8 cellular contexts compared by ENCODE assay signal in the genomic region with DNA sequence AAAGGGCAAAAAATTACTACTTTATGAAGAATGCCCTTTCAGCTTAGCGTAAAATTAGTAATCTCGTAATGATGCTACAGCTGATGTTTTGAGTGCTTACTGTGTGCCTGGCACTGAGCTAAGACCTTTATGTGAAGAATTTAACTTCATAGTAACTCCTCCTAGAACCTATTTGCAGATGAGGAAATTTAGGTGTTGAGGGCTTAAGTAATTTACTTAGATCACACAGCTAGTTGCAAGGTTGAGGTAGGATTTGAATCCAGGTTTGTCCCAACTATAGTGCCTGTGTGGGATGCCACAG. TPM values are rescaled to one million over a fixed set of nuclear protein-coding genes. Genes with fewer than 3 reads are reported as not detected.
A peak's percentile ranks its signal among the peaks of the same experiment; 100 is the strongest.
DNase-seq lines count a peak whose midpoint lies in the region; ATAC-seq, FAIRE-seq and TF ChIP-seq lines count a peak whose summit lies in the region.

No MANE protein-coding gene starts in this region.

- peak overlapping the region; percentile 89 for H3K9ac ChIP-seq in HepG2 (ENCODE audit: insufficient read depth, low read depth, low read length)

- H3K4me3 Mint-ChIP-seq in activated T-cell treated with anti-CD3 and anti-CD28 coated beads, Interleukin-2, amount 50 U/mL, for 72 hours: peak overlapping the region; percentile 79 to 82
- H3K4me3 Mint-ChIP-seq in activated naive CD8-positive, alpha-beta T cell treated with anti-CD3 and anti-CD28 coated beads, Interleukin-2, amount 50 U/mL, for 24 hours: peak overlapping the region; percentile 84

- in situ Hi-C loops in HepG2 (cut with HindIII; ENCODE audit: extremely low pct_ligation_motif_present, low pct_unique_long_range_greater_than_20kb): no loop called here

- FAIRE-seq in HepG2 (lab: Jason Lieb, UNC) (no peak), GM12891 (lab: Jason Lieb, UNC) (no peak)

- peaks cover 8% of the 10 kb centered on the region for H3K27me3 Mint-ChIP-seq in activated T-cell treated with anti-CD3 and anti-CD28 coated beads, Interleukin-2, amount 50 U/mL, for 72 hours (ENCODE audit: low read depth)
- H3K27me3 Mint-ChIP-seq in activated naive CD8-positive, alpha-beta T cell treated with anti-CD3 and anti-CD28 coated beads, Interleukin-2, amount 50 U/mL, for 24 hours: peaks cover 2% of the 10 kb centered on the region

- intact Hi-C loops in HepG2 (cut with micrococcal nuclease; ENCODE audit: unreplicated experiment): loop anchor here (2.0 kb wide), 1 partner anchor 77 kb away; a partner anchor contains a TSS

- H3K9me3 Mint-ChIP-seq in activated T-cell treated with anti-CD3 and anti-CD28 coated beads, Interleukin-2, amount 50 U/mL, for 72 hours: peaks cover 3 to 7% of the 10 kb centered on the region in 2 donors
- H3K9me3 Mint-ChIP-seq in activated naive CD8-positive, alpha-beta T cell treated with anti-CD3 and anti-CD28 coated beads, Interleukin-2, amount 50 U/mL, for 24 hours: peaks cover 5% of the 10 kb centered on the region

- H3K4me2 ChIP-seq in HepG2 (ENCODE audit: low read depth, low read length): peak overlapping the region; percentile 88

- POLR2A ChIA-PET in HepG2 (lab: Yijun Ruan, JAX): no interaction called here

- H3K4me1 ChIP-seq in HepG2 (ENCODE audit: insufficient read depth, low read length): peaks cover 49% of the 10 kb centered on the region
- peaks cover 4% of the 10 kb centered on the region for H3K4me1 ChIP-seq in thymus (ENCODE audit: control insufficient read depth, insufficient read depth, low read length)

- H3K4me3 ChIP-seq in HepG2 (replicated peaks in 1 of 3; ENCODE audit: insufficient read depth in 1 of 3, low read depth in 2 of 3, low read length in 3 of 3) (peak overlapping the region; percentile 88 to 95 (median 93); a peak in 5 of 6 replicates), thymus (ENCODE audit: low read length) (peak overlapping the region; percentile 100)

- DNase-seq in activated T-cell treated with anti-CD3 and anti-CD28 coated beads, Interleukin-2, amount 50 U/mL, for 72 hours: no peak
- no peak for DNase-seq in activated T-cell treated with anti-CD3 and anti-CD28 coated beads, Interleukin-2, amount 50 U/mL, for 48 hours
- DNase-seq in activated naive CD8-positive, alpha-beta T cell treated with anti-CD3 and anti-CD28 coated beads, Interleukin-2, amount 50 U/mL, for 24 hours: no peak
- DNase-seq in HepG2 (ENCODE audit: low spot score) (no peak), SW480 (ENCODE audit: low spot score) (no peak), GM12891 (ENCODE audit: insufficient read length, low spot score) (no peak)

- no peak for ATAC-seq in activated T-cell treated with anti-CD3 and anti-CD28 coated beads, Interleukin-2, amount 50 U/mL, for 72 hours (replicated peaks in 1 of 2)
- ATAC-seq in activated naive CD8-positive, alpha-beta T cell treated with anti-CD3 and anti-CD28 coated beads, Interleukin-2, amount 50 U/mL, for 24 hours: no peak
- ATAC-seq in HepG2 (no peak), HG03457 (IDR thresholded peaks at IDR 0.05; ENCODE audit: unreplicated experiment) (no peak)

- CTCF ChIA-PET in HepG2 (lab: Yijun Ruan, JAX; ENCODE audit: low intra/inter-chr PET ratio, low total read pairs): no interaction called here

- TF ChIP-seq CTCF in HepG2 (CRISPR knock-in tag; IDR thresholded peaks at IDR 0.05): no peak

- H3K36me3 ChIP-seq in HepG2 (replicated peaks in 1 of 2; ENCODE audit: control insufficient read depth in 1 of 2, insufficient read depth in 2 of 2, low read length in 2 of 2) (peaks cover 0 to 6% of the 10 kb centered on the region in 2 experiments; a peak in 1 of 5 replicates), thymus (ENCODE audit: control insufficient read depth, insufficient read depth) (no peaks in the 10 kb centered on the region)

- no peaks in the 10 kb centered on the region for H3K9me3 ChIP-seq in HepG2 (ENCODE audit: low read length)
- H3K9me3 ChIP-seq in thymus (ENCODE audit: control insufficient read depth): no peaks in the 10 kb centered on the region

- peaks cover 3% of the 10 kb centered on the region; the same call in 1 of the 2 replicates for H4K20me1 ChIP-seq in HepG2 (ENCODE audit: insufficient read depth, low read length)

- peaks cover 5 to 7% of the 10 kb centered on the region in 2 donors for H3K36me3 Mint-ChIP-seq in activated T-cell treated with anti-CD3 and anti-CD28 coated beads, Interleukin-2, amount 50 U/mL, for 72 hours (ENCODE audit: insufficient read depth in 2 of 2)
- peaks cover 15% of the 10 kb centered on the region for H3K36me3 Mint-ChIP-seq in activated naive CD8-positive, alpha-beta T cell treated with anti-CD3 and anti-CD28 coated beads, Interleukin-2, amount 50 U/mL, for 24 hours (ENCODE audit: low read depth)

- H3K79me2 ChIP-seq in HepG2 (ENCODE audit: insufficient read depth, low read length): peaks cover 59% of the 10 kb centered on the region

- no TSS peak for BruUV-seq in HepG2 (replicated peaks; lab: Mats Ljungman, UMichigan)

- H2AFZ ChIP-seq in HepG2 (ENCODE audit: low read length): no peak overlapping the region

- no peak for TF ChIP-seq RAD21 in HepG2 (CRISPR knock-in tag; IDR thresholded peaks at IDR 0.05)

- no peaks in the 10 kb centered on the region for H3K27me3 ChIP-seq in HepG2 (ENCODE audit: control insufficient read depth in 1 of 2, insufficient read depth in 2 of 2, low read length in 2 of 2)
- no peaks in the 10 kb centered on the region for H3K27me3 ChIP-seq in thymus (ENCODE audit: control insufficient read depth, insufficient read depth)

- H3K27ac ChIP-seq in HepG2 (ENCODE audit: extremely low read length, insufficient read depth, low read length) (no peak overlapping the region), thymus (ENCODE audit: low read depth) (no peak overlapping the region)

- WGBS in HepG2 (ENCODE audit: low lambda C conversion rate): 89% methylated on average over 2 of the region's 2 CpGs
- 97% methylated on average over 2 of the region's 2 CpGs for whole genome bisulfite sequencing in thymus

- TF ChIP-seq EP300 in HepG2 (IDR thresholded peaks at IDR 0.05; ENCODE audit: low read depth in 2 of 2, low read length in 2 of 2): no peak
- no peak for TF ChIP-seq EP300 in HepG2 (CRISPR knock-in tag; IDR thresholded peaks at IDR 0.05; ENCODE audit: borderline replicate concordance)

- H3K27ac Mint-ChIP-seq in activated T-cell treated with anti-CD3 and anti-CD28 coated beads, Interleukin-2, amount 50 U/mL, for 72 hours: peak overlapping the region; percentile 87
- peak overlapping the region; percentile 60 for H3K27ac Mint-ChIP-seq in activated naive CD8-positive, alpha-beta T cell treated with anti-CD3 and anti-CD28 coated beads, Interleukin-2, amount 50 U/mL, for 24 hours

- H3K4me1 Mint-ChIP-seq in activated T-cell treated with anti-CD3 and anti-CD28 coated beads, Interleukin-2, amount 50 U/mL, for 72 hours (ENCODE audit: low read depth): peaks cover 55% of the 10 kb centered on the region
- peaks cover 32% of the 10 kb centered on the region for H3K4me1 Mint-ChIP-seq in activated naive CD8-positive, alpha-beta T cell treated with anti-CD3 and anti-CD28 coated beads, Interleukin-2, amount 50 U/mL, for 24 hours

- no peak for TF ChIP-seq POLR2A in HepG2 (IDR thresholded peaks at IDR 0.05; ENCODE audit: insufficient read depth in 1 of 2, low read depth in 2 of 2, low read length in 2 of 2)
- TF ChIP-seq POLR2A in GM12891 (IDR thresholded peaks at IDR 0.05; ENCODE audit: low read depth, low read length): no peak

TF ChIP-seq in HepG2, 621 proteins besides CTCF, POLR2A, EP300 and RAD21 (continues in another document):
- TF ChIP-seq BRD4 (CRISPR knock-in tag; IDR thresholded peaks at IDR 0.05) (no peak), HCFC1 (IDR thresholded peaks at IDR 0.05; ENCODE audit: low read depth, low read length) (no peak), ZZZ3 (CRISPR knock-in tag; IDR thresholded peaks at IDR 0.05; ENCODE audit: borderline replicate concordance) (no peak), ZSCAN29 (CRISPR knock-in tag; conservative IDR thresholded peaks at IDR 0.05) (no peak)

TF ChIP-seq in GM12891, 5 proteins besides CTCF, POLR2A, EP300 and RAD21:
- TF ChIP-seq POU2F2 (IDR thresholded peaks at IDR 0.05; ENCODE audit: low read depth, low read length) (no peak), SPI1 (IDR thresholded peaks at IDR 0.05; ENCODE audit: low read depth, low read length) (no peak), POLR2AphosphoS5 (IDR thresholded peaks at IDR 0.05; ENCODE audit: low read depth, low read length) (no peak), TAF1 (IDR thresholded peaks at IDR 0.05; ENCODE audit: low read depth, low read length) (no peak), PAX5 (IDR thresholded peaks at IDR 0.05; ENCODE audit: insufficient read depth, low read length, severe bottlenecking) (no peak)
TF ChIP-seq in GM12891: peak in this region for 0.

RNA-seq across cellular contexts. Expression of a gene that starts 1.4 kb away (rescaled TPM):
- 10 to 100 TPM; 37.5 to 54.7 TPM for total RNA-seq in activated T-cell treated with anti-CD3 and anti-CD28 coated beads, Interleukin-2, amount 50 U/mL, for 72 hours
- 37.6 and 51.6 TPM in 2 replicates for total RNA-seq in HepG2 (2016; rRNA removed; fragmentation: Illumina TruSeq; extraction: Trizol)
- total RNA-seq in HepG2 (2016; cell fraction: cytosol; rRNA removed; fragmentation: Illumina TruSeq; extraction: Trizol; ENCODE audit: low read depth): 22.6 and 26.8 TPM in 2 replicates
- total RNA-seq in HepG2 (2016; cell fraction: insoluble cytoplasmic fraction; rRNA removed; fragmentation: Illumina TruSeq; extraction: Trizol): 33.4 and 48.1 TPM in 2 replicates
- total RNA-seq in HepG2 (2016; cell fraction: membrane; rRNA removed; fragmentation: Illumina TruSeq; extraction: Trizol): 30.0 and 34.8 TPM in 2 replicates
- total RNA-seq in HepG2 (2016; cell fraction: nucleus; rRNA removed; fragmentation: Illumina TruSeq; extraction: Trizol): 45.4 and 47.7 TPM in 2 replicates
- 12.3 and 13.9 TPM in 2 replicates for polyA plus RNA-seq in HepG2 (2011; rRNA removed)
- polyA plus RNA-seq in HepG2 (2011; cell fraction: cytosol; rRNA removed): 6.8 and 9.2 TPM in 2 replicates
- polyA plus RNA-seq in HepG2 (2011; cell fraction: nucleus; rRNA removed): 11.1 and 11.2 TPM in 2 replicates
- 14.5 and 14.8 TPM in 2 replicates for polyA plus RNA-seq in HepG2 (2012)
- 1.1 and 1.5 TPM in 2 replicates for polyA plus RNA-seq in HepG2 (2016; cell fraction: cytosol; fragmentation: Illumina TruSeq; extraction: Trizol; ENCODE audit: low read depth)
- polyA plus RNA-seq in HepG2 (2016; cell fraction: insoluble cytoplasmic fraction; fragmentation: Illumina TruSeq; extraction: Trizol; ENCODE audit: low read depth): 32.0 and 37.5 TPM in 2 replicates
- 5.4 and 7.4 TPM in 2 replicates for polyA plus RNA-seq in HepG2 (2016; cell fraction: membrane; fragmentation: Illumina TruSeq; extraction: Trizol; ENCODE audit: low read depth)
- polyA plus RNA-seq in HepG2 (2016; cell fraction: nucleus; fragmentation: Illumina TruSeq; extraction: Trizol; ENCODE audit: insufficient read depth, low read depth): 29.1 and 31.0 TPM in 2 replicates
- 19.0 and 28.5 TPM in 2 replicates for polyA minus RNA-seq in HepG2 (2011; rRNA and poly(A)+ RNA removed; ENCODE audit: low replicate concordance)
- polyA minus RNA-seq in HepG2 (2011; cell fraction: cytosol; rRNA and poly(A)+ RNA removed): 26.1 and 31.7 TPM in 2 replicates
- polyA minus RNA-seq in HepG2 (2011; cell fraction: nucleus; rRNA and poly(A)+ RNA removed): 54.6 and 57.8 TPM in 2 replicates
- 17.3 TPM for polyA plus RNA-seq in thymus
- 11.4 TPM for polyA plus RNA-seq in GM12891 (2012; ENCODE audit: low read depth, missing spikeins)
